20 cellular contexts compared by ENCODE assay signal in the genomic region with DNA sequence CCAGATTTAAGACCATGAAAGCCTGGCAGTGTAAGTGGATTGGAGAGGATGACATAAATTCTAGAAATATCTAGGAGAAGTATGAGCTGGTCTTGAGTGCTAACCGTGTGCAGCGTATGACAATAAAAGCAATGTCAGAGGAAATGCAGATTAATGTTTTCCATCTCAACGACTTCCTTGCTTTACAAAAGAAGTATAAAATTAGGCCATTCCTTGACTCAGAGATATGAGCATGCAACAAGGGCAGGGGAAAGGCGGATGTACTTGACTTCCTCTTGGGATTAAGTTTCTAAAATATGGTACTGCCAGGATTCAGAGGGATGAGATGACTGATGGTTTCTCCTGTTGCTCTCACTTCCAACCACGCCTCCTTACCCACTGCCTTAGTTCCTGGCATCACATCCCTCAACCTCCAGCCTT. TPM values are rescaled to one million over a fixed set of nuclear protein-coding genes. Genes with fewer than 3 reads are reported as not detected.
DNase-seq lines count a peak whose midpoint lies in the region; ATAC-seq and TF ChIP-seq lines count a peak whose summit lies in the region.
"Had no signal": no experiment of that assay in that cellular context is flagged by ENCODE, and none has a peak within 500 bp of the region (broad histone marks: within the 10 kb centered on the region; RNA-seq: fewer than 3 reads in every experiment).

No MANE protein-coding gene starts in this region.

- no peak for ATAC-seq in SK-N-SH treated with all-trans-retinoic acid at 6 μM for 48 hours
- ATAC-seq in thoracic aorta (ENCODE audit: insufficient number of reproducible peaks, low FRiP score, low read depth), result peak; percentile 22
- ATAC-seq: T-cell had no signal

- H2AFZ ChIP-seq in SK-N-SH (ENCODE audit: low read depth), result no peak overlapping the region

- POLR2A ChIA-PET in SK-N-SH (lab: Yijun Ruan, JAX), result no interaction called here

- CTCF ChIA-PET in SK-N-SH (lab: Yijun Ruan, JAX), result no interaction called here

- WGBS in SK-N-SH (ENCODE audit: low lambda C conversion rate), result 77% methylated on average over 5 of the region's 5 CpGs
- 67 to 78% (median 72%) methylated on average over 5 of the region's 5 CpGs for WGBS in stomach, 5 donors

- H3K4me1 ChIP-seq in SK-N-SH (ENCODE audit: control insufficient read depth in 1 of 2, insufficient read depth in 2 of 2, low read depth in 1 of 2, low read length in 1 of 2), result peaks cover 8 to 37% of the 10 kb centered on the region in 2 experiments; a peak in 3 of 4 replicates
- peaks cover 17 to 47% of the 10 kb centered on the region in 2 donors for H3K4me1 ChIP-seq in thoracic aorta (ENCODE audit: control insufficient read depth in 1 of 2, low read depth in 2 of 2)
- H3K4me1 ChIP-seq in stomach, result peaks cover 18 to 38% (median 26%) of the 10 kb centered on the region in 4 donors

- H3K36me3 ChIP-seq in SK-N-SH (replicated peaks in 1 of 2; ENCODE audit: control insufficient read depth in 1 of 2, insufficient read depth in 2 of 2, low read length in 1 of 2) (no peaks in the 10 kb centered on the region), thoracic aorta (no peaks in the 10 kb centered on the region), stomach (peaks cover 0 to 3% (median under 1%) of the 10 kb centered on the region in 4 donors)
- H3K36me3 ChIP-seq: transverse colon had no signal

- H3K9ac ChIP-seq in SK-N-SH, result 0 out of 2 replicates have a peak overlapping the region, but pooled peaks have one; percentile 15

- H4K20me1 ChIP-seq in SK-N-SH (ENCODE audit: insufficient read depth), result no peaks in the 10 kb centered on the region

- H3K79me2 ChIP-seq in SK-N-SH (ENCODE audit: insufficient read depth), result no peaks in the 10 kb centered on the region

- no peak for DNase-seq in SK-N-SH
- peak; percentile 84 for DNase-seq in NCI-H226
- peak; percentile 75 for DNase-seq in fibroblast of the aortic adventitia (ENCODE audit: low read depth)
- DNase-seq in thoracic aorta (ENCODE audit: low spot score), result no peak
- DNase-seq in stomach, result no peak
- DNase-seq in T-helper 1 cell, result no peak
- DNase-seq in SKM-1 treated with dmso at 0.1 percent for 144 hours (lab: John Stamatoyannopoulos, UW; ENCODE audit: unreplicated experiment), result no peak
- DNase-seq: activated CD8-positive, alpha-beta memory T cell treated with anti-CD3 and anti-CD28 coated beads for 24 hours; DMS53; HCEC 1CT; KG1; naive B cell; NCI-H1105; posterior cingulate gyrus; RPMI8226; stimulated activated CD4-positive, alpha-beta T cell treated with anti-CD3 and anti-CD28 coated beads, Interleukin-12 subunit alpha, Interleukin-12 subunit beta, amount 100 ng/mL, for 4 hours; T-cell; transverse colon had no signal

- H3K4me2 ChIP-seq in SK-N-SH, result peak overlapping the region; percentile 27; the same call in 1 of the 2 replicates

- H3K27ac ChIP-seq in SK-N-SH (ENCODE audit: low read depth in 2 of 2, low read length in 1 of 2) (peak overlapping the region in 1 of 2 experiments; percentile 41; a peak in 2 of 4 replicates), thoracic aorta (peak overlapping the region; percentile 46 to 57), stomach (no peak overlapping the region)
- H3K27ac ChIP-seq: transverse colon had no signal

- TF ChIP-seq POLR2A in stomach (IDR thresholded peaks at IDR 0.05), result no peak

- TF ChIP-seq CTCF in SK-N-SH (IDR thresholded peaks at IDR 0.05) (no peak), fibroblast of the aortic adventitia (IDR thresholded peaks at IDR 0.05; ENCODE audit: insufficient read depth, low read length) (no peak), thoracic aorta (IDR thresholded peaks at IDR 0.05) (no peak), stomach (IDR thresholded peaks at IDR 0.05) (no peak)

- H3K9me3 ChIP-seq in SK-N-SH (no peaks in the 10 kb centered on the region), thoracic aorta (no peaks in the 10 kb centered on the region), stomach (no peaks in the 10 kb centered on the region)
- H3K9me3 ChIP-seq: transverse colon had no signal

- H3F3A ChIP-seq in SK-N-SH (replicated peaks; ENCODE audit: insufficient read depth), result peaks cover 23% of the 10 kb centered on the region

- no peaks in the 10 kb centered on the region for H3K9me2 ChIP-seq in SK-N-SH

- no peak for TF ChIP-seq RAD21 in SK-N-SH (IDR thresholded peaks at IDR 0.05; ENCODE audit: low read length)

- intact Hi-C loops in stomach (cut with DNase I; ENCODE audit: low total_unique reads), result no loop called here

- no peak overlapping the region for H3K4me3 ChIP-seq in SK-N-SH (ENCODE audit: low read depth in 2 of 2, low read length in 1 of 2)
- H3K4me3 ChIP-seq in fibroblast of the aortic adventitia (ENCODE audit: low read depth, low read length), result no peak overlapping the region
- no peak overlapping the region for H3K4me3 ChIP-seq in thoracic aorta
- no peak overlapping the region for H3K4me3 ChIP-seq in stomach
- H3K4me3 ChIP-seq: transverse colon had no signal

- TF ChIP-seq EP300 in SK-N-SH (IDR thresholded peaks at IDR 0.05; ENCODE audit: borderline replicate concordance in 1 of 2, low read depth in 1 of 2, low read length in 1 of 2), result no peak
- TF ChIP-seq EP300 in stomach (IDR thresholded peaks at IDR 0.05), result no peak

- H3K27me3 ChIP-seq in SK-N-SH (ENCODE audit: insufficient read depth) (no peaks in the 10 kb centered on the region), thoracic aorta (replicated peaks; ENCODE audit: insufficient read depth) (no peaks in the 10 kb centered on the region), stomach (no peaks in the 10 kb centered on the region)
- H3K27me3 ChIP-seq: transverse colon had no signal

TF ChIP-seq in SK-N-SH, 30 proteins besides CTCF, POLR2A, EP300 and RAD21 (continues in another document):
- TF ChIP-seq, protein P1, sequence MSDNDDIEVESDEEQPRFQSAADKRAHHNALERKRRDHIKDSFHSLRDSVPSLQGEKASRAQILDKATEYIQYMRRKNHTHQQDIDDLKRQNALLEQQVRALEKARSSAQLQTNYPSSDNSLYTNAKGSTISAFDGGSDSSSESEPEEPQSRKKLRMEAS (IDR thresholded peaks at IDR 0.05; ENCODE audit: low read depth), result no peak
- TF ChIP-seq TCF12 (IDR thresholded peaks at IDR 0.05) (no peak), FOXJ3 (CRISPR knock-in tag; IDR thresholded peaks at IDR 0.05) (no peak), GATA2 (CRISPR knock-in tag; IDR thresholded peaks at IDR 0.05) (no peak), SMC3 (IDR thresholded peaks at IDR 0.05; ENCODE audit: low read depth, low read length) (no peak)
- TF ChIP-seq, protein P2, sequence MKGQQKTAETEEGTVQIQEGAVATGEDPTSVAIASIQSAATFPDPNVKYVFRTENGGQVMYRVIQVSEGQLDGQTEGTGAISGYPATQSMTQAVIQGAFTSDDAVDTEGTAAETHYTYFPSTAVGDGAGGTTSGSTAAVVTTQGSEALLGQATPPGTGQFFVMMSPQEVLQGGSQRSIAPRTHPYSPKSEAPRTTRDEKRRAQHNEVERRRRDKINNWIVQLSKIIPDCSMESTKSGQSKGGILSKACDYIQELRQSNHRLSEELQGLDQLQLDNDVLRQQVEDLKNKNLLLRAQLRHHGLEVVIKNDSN (IDR thresholded peaks at IDR 0.05; ENCODE audit: borderline replicate concordance, low read depth), result no peak

TF ChIP-seq in SK-N-SH treated with all-trans-retinoic acid at 6 μM for 48 hours, 23 proteins besides CTCF, POLR2A, EP300 and RAD21 (continues in another document):
- TF ChIP-seq, protein P3, sequence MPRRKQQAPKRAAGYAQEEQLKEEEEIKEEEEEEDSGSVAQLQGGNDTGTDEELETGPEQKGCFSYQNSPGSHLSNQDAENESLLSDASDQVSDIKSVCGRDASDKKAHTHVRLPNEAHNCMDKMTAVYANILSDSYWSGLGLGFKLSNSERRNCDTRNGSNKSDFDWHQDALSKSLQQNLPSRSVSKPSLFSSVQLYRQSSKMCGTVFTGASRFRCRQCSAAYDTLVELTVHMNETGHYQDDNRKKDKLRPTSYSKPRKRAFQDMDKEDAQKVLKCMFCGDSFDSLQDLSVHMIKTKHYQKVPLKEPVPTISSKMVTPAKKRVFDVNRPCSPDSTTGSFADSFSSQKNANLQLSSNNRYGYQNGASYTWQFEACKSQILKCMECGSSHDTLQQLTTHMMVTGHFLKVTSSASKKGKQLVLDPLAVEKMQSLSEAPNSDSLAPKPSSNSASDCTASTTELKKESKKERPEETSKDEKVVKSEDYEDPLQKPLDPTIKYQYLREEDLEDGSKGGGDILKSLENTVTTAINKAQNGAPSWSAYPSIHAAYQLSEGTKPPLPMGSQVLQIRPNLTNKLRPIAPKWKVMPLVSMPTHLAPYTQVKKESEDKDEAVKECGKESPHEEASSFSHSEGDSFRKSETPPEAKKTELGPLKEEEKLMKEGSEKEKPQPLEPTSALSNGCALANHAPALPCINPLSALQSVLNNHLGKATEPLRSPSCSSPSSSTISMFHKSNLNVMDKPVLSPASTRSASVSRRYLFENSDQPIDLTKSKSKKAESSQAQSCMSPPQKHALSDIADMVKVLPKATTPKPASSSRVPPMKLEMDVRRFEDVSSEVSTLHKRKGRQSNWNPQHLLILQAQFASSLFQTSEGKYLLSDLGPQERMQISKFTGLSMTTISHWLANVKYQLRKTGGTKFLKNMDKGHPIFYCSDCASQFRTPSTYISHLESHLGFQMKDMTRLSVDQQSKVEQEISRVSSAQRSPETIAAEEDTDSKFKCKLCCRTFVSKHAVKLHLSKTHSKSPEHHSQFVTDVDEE (CRISPR knock-in tag; IDR thresholded peaks at IDR 0.05), result no peak
- TF ChIP-seq ARNTL (CRISPR knock-in tag; IDR thresholded peaks at IDR 0.05; ENCODE audit: borderline replicate concordance, low read depth) (no peak), GLIS3 (CRISPR knock-in tag; IDR thresholded peaks at IDR 0.05) (no peak), ZFP3 (CRISPR knock-in tag; IDR thresholded peaks at IDR 0.05) (no peak), SNAI2 (CRISPR knock-in tag; IDR thresholded peaks at IDR 0.05) (no peak), ZNF565 (CRISPR knock-in tag; conservative IDR thresholded peaks at IDR 0.05; ENCODE audit: low read depth) (no peak)

RNA-seq across cellular contexts. Expression of a gene that starts 32.3 kb away (rescaled TPM):
- polyA plus RNA-seq in SK-N-SH (2012; rRNA removed), result 0.96 and 1.1 TPM in 2 replicates
- 0.44 and 0.69 TPM in 2 replicates for polyA plus RNA-seq in SK-N-SH (2012; cell fraction: cytosol; rRNA removed)
- polyA plus RNA-seq in SK-N-SH (2012; cell fraction: nucleus; rRNA removed), result 1.8 and 1.9 TPM in 2 replicates
- total RNA-seq in fibroblast of the aortic adventitia (ENCODE audit: low replicate concordance), result 8.6 and 30.8 TPM in 2 replicates
- total RNA-seq in thoracic aorta, result 10 to 100 TPM; 10.8 to 14.1 TPM
- 10 to 100 TPM in 2 of 5 donors, 1 to 10 TPM in 3; 1.4 to 23.5 (median 2.2) TPM for total RNA-seq in stomach
- 1 to 10 TPM; 2.0 to 4.3 (median 2.5) TPM for polyA plus RNA-seq in stomach
- total RNA-seq: activated T-helper 1 cell treated with anti-CD3 and anti-CD28 coated beads, Interleukin-12 subunit alpha, Interleukin-12 subunit beta, Interleukin-2, Interleukin-4 antibody, amounts not matched to agents 30 ng/mL and 10 ng/mL and 1 ng/mL, durations not matched to agents 14 hours and 24 hours and 36 hours had no signal

RNA-seq across cellular contexts. Expression of a gene that starts 52.3 kb away (rescaled TPM):
- polyA plus RNA-seq in SK-N-SH (2012; rRNA removed) (not detected in 2 replicates), stomach (10 to 100 TPM in 1 of 3 donors, 1 to 10 TPM in 2; 3.5 to 11.9 (median 4.9) TPM)
- polyA plus RNA-seq in SK-N-SH (2012; cell fraction: cytosol; rRNA removed), result 0.01 and 0.03 TPM in 2 replicates
- not detected in 2 replicates for polyA plus RNA-seq in SK-N-SH (2012; cell fraction: nucleus; rRNA removed)
- total RNA-seq in fibroblast of the aortic adventitia (ENCODE audit: low replicate concordance) (2.6 TPM in 1 of 2 replicates, not detected in the other), thoracic aorta (10 to 100 TPM in 1 of 2 donors, 1 to 10 TPM in 1; 5.3 to 17.6 TPM), stomach (10 to 100 TPM in 2 of 5 donors, 1 to 10 TPM in 2, under 1 TPM in 1; 0.58 to 24.1 (median 4.6) TPM)
- total RNA-seq: activated T-helper 1 cell treated with anti-CD3 and anti-CD28 coated beads, Interleukin-12 subunit alpha, Interleukin-12 subunit beta, Interleukin-2, Interleukin-4 antibody, amounts not matched to agents 30 ng/mL and 10 ng/mL and 1 ng/mL, durations not matched to agents 14 hours and 24 hours and 36 hours had no signal

Comparison
In these comparisons a context has a peak if more than half of its experiments do, and no peak if none do; other contexts are left out.
1. DNase-seq: peak in NCI-H226 (single experiment) and fibroblast of the aortic adventitia (single experiment); none in SK-N-SH (single experiment), thoracic aorta (single experiment), stomach (single experiment), T-helper 1 cell (0 of 5) and SKM-1 treated with dmso at 0.1 percent for 144 hours (single experiment).
2. H3K27ac ChIP-seq: peak in thoracic aorta (2 of 2); none in stomach (0 of 5).